Comparison of ENCODE assay signal across 1 cellular context in the genomic region with DNA sequence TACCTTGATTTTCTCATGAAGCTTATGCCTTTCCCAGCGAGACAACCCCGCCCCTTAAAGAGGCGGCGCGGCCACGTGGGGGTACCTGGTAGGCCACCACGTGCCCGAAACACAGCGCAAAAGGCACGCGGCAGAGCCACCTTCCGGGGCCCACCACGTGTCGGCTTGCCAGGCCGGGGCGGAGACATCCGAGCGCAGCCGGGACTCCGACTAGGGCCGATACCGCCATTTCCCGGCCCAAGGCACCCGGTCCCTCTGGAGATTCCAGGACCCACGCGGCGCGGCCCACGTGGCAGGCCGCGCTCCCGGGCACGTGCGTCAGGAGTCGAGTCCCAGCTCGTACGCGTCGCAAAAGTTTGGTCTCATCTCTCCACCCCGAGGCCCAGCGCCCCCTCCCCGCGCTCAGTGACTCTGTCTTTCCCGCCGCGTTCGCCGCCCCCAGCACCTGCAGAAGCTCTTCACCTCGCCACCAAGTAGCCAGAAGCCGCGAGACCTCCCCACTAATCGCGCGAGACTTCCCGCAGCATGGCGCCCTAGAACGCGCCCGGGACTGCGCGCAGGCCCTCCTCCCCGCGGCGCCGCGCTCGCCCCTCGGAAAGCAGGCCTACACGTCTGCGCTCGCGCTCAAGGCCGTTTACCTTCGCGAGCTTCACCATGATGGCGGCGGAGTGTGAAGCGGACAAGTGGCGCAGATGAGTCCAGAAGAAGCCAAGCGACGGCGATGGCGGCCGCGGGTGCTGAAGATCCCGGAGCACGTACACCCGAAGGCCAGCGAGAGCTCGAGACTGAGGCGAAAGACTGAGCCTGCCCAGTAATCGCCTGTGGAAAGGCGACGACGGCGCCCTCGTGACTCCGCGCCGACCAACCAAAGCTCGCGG.
TF ChIP-seq lines count a peak whose summit lies in the region.

A gene with protein sequence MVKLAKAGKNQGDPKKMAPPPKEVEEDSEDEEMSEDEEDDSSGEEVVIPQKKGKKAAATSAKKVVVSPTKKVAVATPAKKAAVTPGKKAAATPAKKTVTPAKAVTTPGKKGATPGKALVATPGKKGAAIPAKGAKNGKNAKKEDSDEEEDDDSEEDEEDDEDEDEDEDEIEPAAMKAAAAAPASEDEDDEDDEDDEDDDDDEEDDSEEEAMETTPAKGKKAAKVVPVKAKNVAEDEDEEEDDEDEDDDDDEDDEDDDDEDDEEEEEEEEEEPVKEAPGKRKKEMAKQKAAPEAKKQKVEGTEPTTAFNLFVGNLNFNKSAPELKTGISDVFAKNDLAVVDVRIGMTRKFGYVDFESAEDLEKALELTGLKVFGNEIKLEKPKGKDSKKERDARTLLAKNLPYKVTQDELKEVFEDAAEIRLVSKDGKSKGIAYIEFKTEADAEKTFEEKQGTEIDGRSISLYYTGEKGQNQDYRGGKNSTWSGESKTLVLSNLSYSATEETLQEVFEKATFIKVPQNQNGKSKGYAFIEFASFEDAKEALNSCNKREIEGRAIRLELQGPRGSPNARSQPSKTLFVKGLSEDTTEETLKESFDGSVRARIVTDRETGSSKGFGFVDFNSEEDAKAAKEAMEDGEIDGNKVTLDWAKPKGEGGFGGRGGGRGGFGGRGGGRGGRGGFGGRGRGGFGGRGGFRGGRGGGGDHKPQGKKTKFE (minus strand): TSS at position 787 of the 878 bp plus-strand sequence. CDS start 131 bp downstream, at position 656.

TF ChIP-seq in HepG2, 621 proteins besides CTCF, POLR2A, EP300 and RAD21 (continued from another document and continues in another):
- TF ChIP-seq ZSCAN9 (CRISPR knock-in tag; IDR thresholded peaks at IDR 0.05; ENCODE audit: borderline replicate concordance), result peak; percentile 91
- TF ChIP-seq ZNF598 (CRISPR knock-in tag; IDR thresholded peaks at IDR 0.05; ENCODE audit: borderline replicate concordance), result peak; percentile 63; the same call in 1 of the 2 replicates
- peak; percentile 90; the same call in 1 of the 2 replicates for TF ChIP-seq ZSCAN12 (CRISPR knock-in tag; IDR thresholded peaks at IDR 0.05)
- TF ChIP-seq ARNT (IDR thresholded peaks at IDR 0.05), result no peak
- TF ChIP-seq ZNF746 (CRISPR knock-in tag; IDR thresholded peaks at IDR 0.05), result peak; percentile 79; the same call in 1 of the 2 replicates
- no peak; the same call in none of the 2 replicates for TF ChIP-seq ZNF446 (CRISPR knock-in tag; IDR thresholded peaks at IDR 0.05)
- no peak for TF ChIP-seq ZNF644 (CRISPR knock-in tag; IDR thresholded peaks at IDR 0.05; ENCODE audit: low read depth)
- TF ChIP-seq, protein P1, sequence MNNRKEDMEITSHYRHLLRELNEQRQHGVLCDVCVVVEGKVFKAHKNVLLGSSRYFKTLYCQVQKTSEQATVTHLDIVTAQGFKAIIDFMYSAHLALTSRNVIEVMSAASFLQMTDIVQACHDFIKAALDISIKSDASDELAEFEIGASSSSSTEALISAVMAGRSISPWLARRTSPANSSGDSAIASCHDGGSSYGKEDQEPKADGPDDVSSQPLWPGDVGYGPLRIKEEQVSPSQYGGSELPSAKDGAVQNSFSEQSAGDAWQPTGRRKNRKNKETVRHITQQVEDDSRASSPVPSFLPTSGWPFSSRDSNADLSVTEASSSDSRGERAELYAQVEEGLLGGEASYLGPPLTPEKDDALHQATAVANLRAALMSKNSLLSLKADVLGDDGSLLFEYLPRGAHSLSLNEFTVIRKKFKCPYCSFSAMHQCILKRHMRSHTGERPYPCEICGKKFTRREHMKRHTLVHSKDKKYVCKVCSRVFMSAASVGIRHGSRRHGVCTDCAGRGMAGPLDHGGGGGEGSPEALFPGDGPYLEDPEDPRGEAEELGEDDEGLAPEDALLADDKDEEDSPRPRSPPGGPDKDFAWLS (CRISPR knock-in tag; IDR thresholded peaks at IDR 0.05; ENCODE audit: borderline replicate concordance), result peak; percentile 66
- peak; percentile 85 for TF ChIP-seq HOXA3 (CRISPR knock-in tag; IDR thresholded peaks at IDR 0.05)
- TF ChIP-seq, protein P2, sequence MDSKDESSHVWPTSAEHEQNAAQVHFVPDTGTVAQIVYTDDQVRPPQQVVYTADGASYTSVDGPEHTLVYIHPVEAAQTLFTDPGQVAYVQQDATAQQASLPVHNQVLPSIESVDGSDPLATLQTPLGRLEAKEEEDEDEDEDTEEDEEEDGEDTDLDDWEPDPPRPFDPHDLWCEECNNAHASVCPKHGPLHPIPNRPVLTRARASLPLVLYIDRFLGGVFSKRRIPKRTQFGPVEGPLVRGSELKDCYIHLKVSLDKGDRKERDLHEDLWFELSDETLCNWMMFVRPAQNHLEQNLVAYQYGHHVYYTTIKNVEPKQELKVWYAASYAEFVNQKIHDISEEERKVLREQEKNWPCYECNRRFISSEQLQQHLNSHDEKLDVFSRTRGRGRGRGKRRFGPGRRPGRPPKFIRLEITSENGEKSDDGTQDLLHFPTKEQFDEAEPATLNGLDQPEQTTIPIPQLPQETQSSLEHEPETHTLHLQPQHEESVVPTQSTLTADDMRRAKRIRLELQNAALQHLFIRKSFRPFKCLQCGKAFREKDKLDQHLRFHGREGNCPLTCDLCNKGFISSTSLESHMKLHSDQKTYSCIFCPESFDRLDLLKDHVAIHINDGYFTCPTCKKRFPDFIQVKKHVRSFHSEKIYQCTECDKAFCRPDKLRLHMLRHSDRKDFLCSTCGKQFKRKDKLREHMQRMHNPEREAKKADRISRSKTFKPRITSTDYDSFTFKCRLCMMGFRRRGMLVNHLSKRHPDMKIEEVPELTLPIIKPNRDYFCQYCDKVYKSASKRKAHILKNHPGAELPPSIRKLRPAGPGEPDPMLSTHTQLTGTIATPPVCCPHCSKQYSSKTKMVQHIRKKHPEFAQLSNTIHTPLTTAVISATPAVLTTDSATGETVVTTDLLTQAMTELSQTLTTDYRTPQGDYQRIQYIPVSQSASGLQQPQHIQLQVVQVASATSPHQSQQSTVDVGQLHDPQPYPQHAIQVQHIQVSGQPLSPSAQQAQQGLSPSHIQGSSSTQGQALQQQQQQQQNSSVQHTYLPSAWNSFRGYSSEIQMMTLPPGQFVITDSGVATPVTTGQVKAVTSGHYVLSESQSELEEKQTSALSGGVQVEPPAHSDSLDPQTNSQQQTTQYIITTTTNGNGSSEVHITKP (CRISPR knock-in tag; IDR thresholded peaks at IDR 0.05; ENCODE audit: low read depth), result peak; percentile 55; the same call in 1 of the 2 replicates
- TF ChIP-seq KAT2B (IDR thresholded peaks at IDR 0.05; ENCODE audit: borderline replicate concordance, low read depth, low read length), result no peak
- TF ChIP-seq CREM (IDR thresholded peaks at IDR 0.05), result peak; percentile 53
- no peak; the same call in 1 of the 2 replicates for TF ChIP-seq CREM (CRISPR knock-in tag; IDR thresholded peaks at IDR 0.05)
- TF ChIP-seq ZNF619 (CRISPR knock-in tag; IDR thresholded peaks at IDR 0.05), result peak; percentile 85; the same call in 1 of the 2 replicates
- peak; percentile 84 for TF ChIP-seq ZSCAN22 (CRISPR knock-in tag; IDR thresholded peaks at IDR 0.05)
- TF ChIP-seq ZBTB1 (CRISPR knock-in tag; IDR thresholded peaks at IDR 0.05; ENCODE audit: borderline replicate concordance), result 0 out of 2 replicates have a peak, but pooled peaks have one; percentile 45
- TF ChIP-seq, protein P3, sequence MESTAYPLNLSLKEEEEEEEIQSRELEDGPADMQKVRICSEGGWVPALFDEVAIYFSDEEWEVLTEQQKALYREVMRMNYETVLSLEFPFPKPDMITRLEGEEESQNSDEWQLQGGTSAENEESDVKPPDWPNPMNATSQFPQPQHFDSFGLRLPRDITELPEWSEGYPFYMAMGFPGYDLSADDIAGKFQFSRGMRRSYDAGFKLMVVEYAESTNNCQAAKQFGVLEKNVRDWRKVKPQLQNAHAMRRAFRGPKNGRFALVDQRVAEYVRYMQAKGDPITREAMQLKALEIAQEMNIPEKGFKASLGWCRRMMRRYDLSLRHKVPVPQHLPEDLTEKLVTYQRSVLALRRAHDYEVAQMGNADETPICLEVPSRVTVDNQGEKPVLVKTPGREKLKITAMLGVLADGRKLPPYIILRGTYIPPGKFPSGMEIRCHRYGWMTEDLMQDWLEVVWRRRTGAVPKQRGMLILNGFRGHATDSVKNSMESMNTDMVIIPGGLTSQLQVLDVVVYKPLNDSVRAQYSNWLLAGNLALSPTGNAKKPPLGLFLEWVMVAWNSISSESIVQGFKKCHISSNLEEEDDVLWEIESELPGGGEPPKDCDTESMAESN (CRISPR knock-in tag; conservative IDR thresholded peaks at IDR 0.05), result peak; percentile 87
- TF ChIP-seq, protein P4, sequence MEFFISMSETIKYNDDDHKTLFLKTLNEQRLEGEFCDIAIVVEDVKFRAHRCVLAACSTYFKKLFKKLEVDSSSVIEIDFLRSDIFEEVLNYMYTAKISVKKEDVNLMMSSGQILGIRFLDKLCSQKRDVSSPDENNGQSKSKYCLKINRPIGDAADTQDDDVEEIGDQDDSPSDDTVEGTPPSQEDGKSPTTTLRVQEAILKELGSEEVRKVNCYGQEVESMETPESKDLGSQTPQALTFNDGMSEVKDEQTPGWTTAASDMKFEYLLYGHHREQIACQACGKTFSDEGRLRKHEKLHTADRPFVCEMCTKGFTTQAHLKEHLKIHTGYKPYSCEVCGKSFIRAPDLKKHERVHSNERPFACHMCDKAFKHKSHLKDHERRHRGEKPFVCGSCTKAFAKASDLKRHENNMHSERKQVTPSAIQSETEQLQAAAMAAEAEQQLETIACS (CRISPR knock-in tag; IDR thresholded peaks at IDR 0.05), result peak; percentile 85
- peak; percentile 94 for TF ChIP-seq ZNF101 (CRISPR knock-in tag; IDR thresholded peaks at IDR 0.05; ENCODE audit: borderline replicate concordance, low read depth)
- TF ChIP-seq, protein P5, sequence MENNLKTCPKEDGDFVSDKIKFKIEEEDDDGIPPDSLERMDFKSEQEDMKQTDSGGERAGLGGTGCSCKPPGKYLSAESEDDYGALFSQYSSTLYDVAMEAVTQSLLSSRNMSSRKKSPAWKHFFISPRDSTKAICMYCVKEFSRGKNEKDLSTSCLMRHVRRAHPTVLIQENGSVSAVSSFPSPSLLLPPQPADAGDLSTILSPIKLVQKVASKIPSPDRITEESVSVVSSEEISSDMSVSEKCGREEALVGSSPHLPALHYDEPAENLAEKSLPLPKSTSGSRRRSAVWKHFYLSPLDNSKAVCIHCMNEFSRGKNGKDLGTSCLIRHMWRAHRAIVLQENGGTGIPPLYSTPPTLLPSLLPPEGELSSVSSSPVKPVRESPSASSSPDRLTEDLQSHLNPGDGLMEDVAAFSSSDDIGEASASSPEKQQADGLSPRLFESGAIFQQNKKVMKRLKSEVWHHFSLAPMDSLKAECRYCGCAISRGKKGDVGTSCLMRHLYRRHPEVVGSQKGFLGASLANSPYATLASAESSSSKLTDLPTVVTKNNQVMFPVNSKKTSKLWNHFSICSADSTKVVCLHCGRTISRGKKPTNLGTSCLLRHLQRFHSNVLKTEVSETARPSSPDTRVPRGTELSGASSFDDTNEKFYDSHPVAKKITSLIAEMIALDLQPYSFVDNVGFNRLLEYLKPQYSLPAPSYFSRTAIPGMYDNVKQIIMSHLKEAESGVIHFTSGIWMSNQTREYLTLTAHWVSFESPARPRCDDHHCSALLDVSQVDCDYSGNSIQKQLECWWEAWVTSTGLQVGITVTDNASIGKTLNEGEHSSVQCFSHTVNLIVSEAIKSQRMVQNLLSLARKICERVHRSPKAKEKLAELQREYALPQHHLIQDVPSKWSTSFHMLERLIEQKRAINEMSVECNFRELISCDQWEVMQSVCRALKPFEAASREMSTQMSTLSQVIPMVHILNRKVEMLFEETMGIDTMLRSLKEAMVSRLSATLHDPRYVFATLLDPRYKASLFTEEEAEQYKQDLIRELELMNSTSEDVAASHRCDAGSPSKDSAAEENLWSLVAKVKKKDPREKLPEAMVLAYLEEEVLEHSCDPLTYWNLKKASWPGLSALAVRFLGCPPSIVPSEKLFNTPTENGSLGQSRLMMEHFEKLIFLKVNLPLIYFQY (CRISPR knock-in tag; IDR thresholded peaks at IDR 0.05; ENCODE audit: borderline replicate concordance), result peak; percentile 57
- peak; percentile 55 for TF ChIP-seq HNRNPLL (IDR thresholded peaks at IDR 0.05; ENCODE audit: low read depth, low read length, poor library complexity, severe bottlenecking)
- TF ChIP-seq ZNF879 (CRISPR knock-in tag; IDR thresholded peaks at IDR 0.05), result peak; percentile 98
- TF ChIP-seq, protein P6, sequence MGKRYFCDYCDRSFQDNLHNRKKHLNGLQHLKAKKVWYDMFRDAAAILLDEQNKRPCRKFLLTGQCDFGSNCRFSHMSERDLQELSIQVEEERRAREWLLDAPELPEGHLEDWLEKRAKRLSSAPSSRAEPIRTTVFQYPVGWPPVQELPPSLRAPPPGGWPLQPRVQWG (CRISPR knock-in tag; IDR thresholded peaks at IDR 0.05; ENCODE audit: borderline replicate concordance, low read depth), result peak; percentile 41; the same call in 1 of the 2 replicates
- peak; percentile 96 for TF ChIP-seq MEIS1 (CRISPR knock-in tag; IDR thresholded peaks at IDR 0.05; ENCODE audit: borderline replicate concordance)
- no peak for TF ChIP-seq IKZF1 (IDR thresholded peaks at IDR 0.05)
- peak; percentile 97 for TF ChIP-seq ZNF136 (CRISPR knock-in tag; IDR thresholded peaks at IDR 0.05; ENCODE audit: low read depth)
- TF ChIP-seq STAG1 (CRISPR knock-in tag; IDR thresholded peaks at IDR 0.05), result no peak
- peak; percentile 13; the same call in 1 of the 2 replicates for TF ChIP-seq ZNF766 (CRISPR knock-in tag; IDR thresholded peaks at IDR 0.05; ENCODE audit: borderline replicate concordance)
- TF ChIP-seq ZNF484 (CRISPR knock-in tag; IDR thresholded peaks at IDR 0.05; ENCODE audit: borderline replicate concordance, low read depth), result peak; percentile 25; the same call in 1 of the 2 replicates
- TF ChIP-seq ZNF296 (CRISPR knock-in tag; conservative IDR thresholded peaks at IDR 0.05), result peak; percentile 47; the same call in 1 of the 2 replicates
- TF ChIP-seq ZNF570 (CRISPR knock-in tag; IDR thresholded peaks at IDR 0.05; ENCODE audit: borderline replicate concordance), result 0 out of 2 replicates have a peak, but pooled peaks have one; percentile 11
- TF ChIP-seq, protein P7, sequence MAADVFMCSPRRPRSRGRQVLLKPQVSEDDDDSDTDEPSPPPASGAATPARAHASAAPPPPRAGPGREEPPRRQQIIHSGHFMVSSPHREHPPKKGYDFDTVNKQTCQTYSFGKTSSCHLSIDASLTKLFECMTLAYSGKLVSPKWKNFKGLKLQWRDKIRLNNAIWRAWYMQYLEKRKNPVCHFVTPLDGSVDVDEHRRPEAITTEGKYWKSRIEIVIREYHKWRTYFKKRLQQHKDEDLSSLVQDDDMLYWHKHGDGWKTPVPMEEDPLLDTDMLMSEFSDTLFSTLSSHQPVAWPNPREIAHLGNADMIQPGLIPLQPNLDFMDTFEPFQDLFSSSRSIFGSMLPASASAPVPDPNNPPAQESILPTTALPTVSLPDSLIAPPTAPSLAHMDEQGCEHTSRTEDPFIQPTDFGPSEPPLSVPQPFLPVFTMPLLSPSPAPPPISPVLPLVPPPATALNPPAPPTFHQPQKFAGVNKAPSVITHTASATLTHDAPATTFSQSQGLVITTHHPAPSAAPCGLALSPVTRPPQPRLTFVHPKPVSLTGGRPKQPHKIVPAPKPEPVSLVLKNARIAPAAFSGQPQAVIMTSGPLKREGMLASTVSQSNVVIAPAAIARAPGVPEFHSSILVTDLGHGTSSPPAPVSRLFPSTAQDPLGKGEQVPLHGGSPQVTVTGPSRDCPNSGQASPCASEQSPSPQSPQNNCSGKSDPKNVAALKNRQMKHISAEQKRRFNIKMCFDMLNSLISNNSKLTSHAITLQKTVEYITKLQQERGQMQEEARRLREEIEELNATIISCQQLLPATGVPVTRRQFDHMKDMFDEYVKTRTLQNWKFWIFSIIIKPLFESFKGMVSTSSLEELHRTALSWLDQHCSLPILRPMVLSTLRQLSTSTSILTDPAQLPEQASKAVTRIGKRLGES (CRISPR knock-in tag; IDR thresholded peaks at IDR 0.05; ENCODE audit: borderline replicate concordance), result peak; percentile 77; the same call in 1 of the 2 replicates
- no peak for TF ChIP-seq PHB2 (IDR thresholded peaks at IDR 0.05; ENCODE audit: partially characterized antibody)
- TF ChIP-seq ZNF382 (CRISPR knock-in tag; IDR thresholded peaks at IDR 0.05; ENCODE audit: borderline replicate concordance), result no peak
- peak; percentile 72 for TF ChIP-seq ZFP41 (CRISPR knock-in tag; IDR thresholded peaks at IDR 0.05; ENCODE audit: borderline replicate concordance)
- peak; percentile 69 for TF ChIP-seq PHF21A (CRISPR knock-in tag; IDR thresholded peaks at IDR 0.05)
- TF ChIP-seq RFX1 (IDR thresholded peaks at IDR 0.05), result no peak
- peak; percentile 62; the same call in 1 of the 2 replicates for TF ChIP-seq ZMYM2 (CRISPR knock-in tag; IDR thresholded peaks at IDR 0.05)
